ENCODE assay signal across 8 cellular contexts in the genomic region with DNA sequence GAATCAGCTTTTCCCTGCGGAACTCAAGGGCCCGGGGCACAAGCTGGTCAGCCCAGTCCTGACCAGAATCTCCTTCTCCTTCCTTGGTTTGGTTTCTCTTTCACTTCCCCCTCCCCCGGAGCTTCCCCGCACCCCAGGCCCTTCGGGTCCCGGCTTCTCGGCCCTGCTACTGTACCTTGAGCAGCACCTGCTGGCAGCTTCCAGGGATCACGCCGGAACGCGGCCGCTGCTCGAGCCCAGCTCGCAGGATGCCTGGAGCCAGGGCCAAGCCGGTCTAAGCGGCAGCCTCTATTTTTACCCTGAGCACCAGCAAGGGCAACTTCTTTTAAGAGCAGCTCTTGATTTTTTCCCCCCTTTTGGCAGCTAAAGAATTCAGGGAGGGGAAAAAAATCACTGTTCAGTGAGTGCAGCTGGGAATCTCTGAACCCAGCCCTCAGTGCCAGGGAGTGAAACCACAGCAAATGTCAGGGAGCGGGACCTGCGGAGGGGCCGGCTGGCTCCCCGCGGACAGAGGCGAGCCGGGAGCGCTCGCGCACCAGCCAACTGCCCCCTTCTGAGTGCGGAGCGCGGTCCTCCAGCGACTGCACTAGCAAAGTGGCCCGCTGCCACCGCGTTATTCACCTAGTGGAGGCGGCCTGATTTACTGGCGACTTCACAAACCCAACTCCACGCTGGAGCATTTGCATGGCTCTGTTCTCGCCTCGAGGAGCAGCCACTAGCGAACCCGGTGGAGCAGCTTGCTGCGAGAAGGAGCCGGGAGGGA. TPM values are rescaled to one million over a fixed set of nuclear protein-coding genes. Genes with fewer than 3 reads are reported as not detected.
DNase-seq lines count a peak whose midpoint lies in the region; ATAC-seq and TF ChIP-seq lines count a peak whose summit lies in the region.

No MANE protein-coding gene starts in this region.

- H3K27me3 Mint-ChIP-seq in activated naive CD4-positive, alpha-beta T cell treated with anti-CD3 and anti-CD28 coated beads, Interleukin-2, amount 50 U/mL, for 24 hours, result peaks cover 46% of the 10 kb centered on the region

- 2 to 3% methylated on average over 38 to 42 of the region's 42 CpGs for WGBS in tibial nerve, 2 donors

- TF ChIP-seq EP300 in tibial nerve (IDR thresholded peaks at IDR 0.05), result peak in 1 of 2 donors; percentile 55

- H3K9me3 ChIP-seq in Peyer's patch, result no peaks in the 10 kb centered on the region
- H3K9me3 ChIP-seq in tibial nerve, result no peaks in the 10 kb centered on the region

- H3K4me1 ChIP-seq in Peyer's patch (peaks cover 0 to 7% (median 2%) of the 10 kb centered on the region in 4 donors), tibial nerve (peaks cover 0 to 31% (median 6%) of the 10 kb centered on the region in 4 donors)

- H3K9me3 Mint-ChIP-seq in activated naive CD4-positive, alpha-beta T cell treated with anti-CD3 and anti-CD28 coated beads, Interleukin-2, amount 50 U/mL, for 24 hours, result no peaks in the 10 kb centered on the region

- no peaks in the 10 kb centered on the region for H3K36me3 ChIP-seq in Peyer's patch
- H3K36me3 ChIP-seq in tibial nerve, result no peaks in the 10 kb centered on the region

- peak overlapping the region; percentile 40 to 85 (median 68) for H3K27ac ChIP-seq in Peyer's patch
- peak overlapping the region in 3 of 4 donors; percentile 54 to 79 (median 70) for H3K27ac ChIP-seq in tibial nerve

- H3K4me3 ChIP-seq in Peyer's patch (peak overlapping the region; percentile 45 to 57 (median 51)), tibial nerve (peak overlapping the region; percentile 15 to 60 (median 54))

- H3K4me1 Mint-ChIP-seq in activated naive CD4-positive, alpha-beta T cell treated with anti-CD3 and anti-CD28 coated beads, Interleukin-2, amount 50 U/mL, for 24 hours, result peaks cover 5% of the 10 kb centered on the region

- ATAC-seq in GM19455 (IDR thresholded peaks at IDR 0.05; ENCODE audit: unreplicated experiment), result peak; percentile 95
- peak; percentile 90 for ATAC-seq in HG03558 (IDR thresholded peaks at IDR 0.05; ENCODE audit: extremely low read depth, unreplicated experiment)
- ATAC-seq in omental fat pad (ENCODE audit: low FRiP score), result peak; percentile 94

- TF ChIP-seq CTCF in Peyer's patch (IDR thresholded peaks at IDR 0.05), result peak; percentile 12 to 82 (median 66)
- TF ChIP-seq CTCF in omental fat pad (IDR thresholded peaks at IDR 0.05), result no peak
- TF ChIP-seq CTCF in tibial nerve (IDR thresholded peaks at IDR 0.05), result peak; percentile 38 to 71 (median 46)

- no peak overlapping the region for H3K27ac Mint-ChIP-seq in activated naive CD4-positive, alpha-beta T cell treated with anti-CD3 and anti-CD28 coated beads, Interleukin-2, amount 50 U/mL, for 24 hours

- no peaks in the 10 kb centered on the region for H3K36me3 Mint-ChIP-seq in activated naive CD4-positive, alpha-beta T cell treated with anti-CD3 and anti-CD28 coated beads, Interleukin-2, amount 50 U/mL, for 24 hours

- DNase-seq in DMS 273 (lab: John Stamatoyannopoulos, UW; ENCODE audit: unreplicated experiment), result peak; percentile 96
- peak; percentile 76 to 92 (median 91) for DNase-seq in Peyer's patch
- DNase-seq in head of caudate nucleus, result peak; percentile 66 to 95 (median 86)
- no peak for DNase-seq in omental fat pad (ENCODE audit: low spot score)
- peak; percentile 64 to 68 for DNase-seq in tibial nerve (ENCODE audit: low spot score in 2 of 2)

- H3K27me3 ChIP-seq in Peyer's patch (no peaks in the 10 kb centered on the region), tibial nerve (peaks cover 0 to 12% of the 10 kb centered on the region in 2 donors)

- no peak for TF ChIP-seq POLR2A in Peyer's patch (IDR thresholded peaks at IDR 0.05)
- no peak for TF ChIP-seq POLR2A in tibial nerve (IDR thresholded peaks at IDR 0.05)

- H3K4me3 Mint-ChIP-seq in activated naive CD4-positive, alpha-beta T cell treated with anti-CD3 and anti-CD28 coated beads, Interleukin-2, amount 50 U/mL, for 24 hours, result peak overlapping the region; percentile 82

- intact Hi-C loops in head of caudate nucleus (cut with DNase I), result no loop called here

RNA-seq across cellular contexts. Expression of a gene that starts 2.4 kb away (rescaled TPM):
- total RNA-seq in Peyer's patch (1 to 10 TPM in 2 of 4 donors, under 1 TPM in 1, not detected in 1; 0.19 to 1.7 (median 1.3) TPM), omental fat pad (1 to 10 TPM in 3 of 4 donors, under 1 TPM in 1; 0.93 to 3.5 (median 1.7) TPM), tibial nerve (10 to 100 TPM in 2 of 4 donors, 1 to 10 TPM in 2; 5.4 to 19.7 (median 10.6) TPM)

Comparison
In these comparisons a context has a peak if more than half of its experiments do, and no peak if none do; other contexts are left out.
1. CTCF ChIP-seq: peak in Peyer's patch (6 of 6) and tibial nerve (5 of 5); none in omental fat pad (0 of 3).
2. Peak in every context shown above with its lines, with median percentiles within 50 percentile points of each other: ATAC-seq.